29 cellular contexts compared by ENCODE assay signal in genomic region chr3:8617921-8618320, GRCh38. TPM values are rescaled to one million over a fixed set of nuclear protein-coding genes. Genes with fewer than 3 reads are reported as not detected.
"Had no signal": no experiment of that assay in that cellular context is flagged by ENCODE, and none has a peak within 500 bp of the region (broad histone marks: within the 10 kb centered on the region; RNA-seq: fewer than 3 reads in every experiment).

No MANE protein-coding gene starts in this region.

- H3K9me3 ChIP-seq: gastrocnemius medialis had no signal

- H3K27me3 ChIP-seq: cardiac muscle cell, esophagus muscularis mucosa, foreskin keratinocyte, gastrocnemius medialis, heart left ventricle had no signal

- DNase-seq: activated B cell treated with CpG ODN at 0.5 μM for 24 hours; activated CD4-positive, alpha-beta T cell treated with anti-CD3 and anti-CD28 coated beads for 48 hours; activated CD4-positive, alpha-beta T cell treated with anti-CD3 and anti-CD28 coated beads, Interleukin-2, amount 50 U/mL, for 1 hour; activated CD4-positive, alpha-beta T cell treated with anti-CD3 and anti-CD28 coated beads, Interleukin-2, amount 50 U/mL, for 48 hours; activated CD8-positive, alpha-beta memory T cell treated with anti-CD3 and anti-CD28 coated beads for 24 hours; activated CD8-positive, alpha-beta T cell treated with anti-CD3 and anti-CD28 coated beads for 36 hours; activated gamma-delta T cell; activated naive CD4-positive, alpha-beta T cell treated with anti-CD3 and anti-CD28 coated beads, Interleukin-2, amount 50 U/mL, for 16 hours; activated naive CD4-positive, alpha-beta T cell treated with Interleukin-2 at 50 U/mL for 16 hours; activated T-cell treated with anti-CD3 and anti-CD28 coated beads, Interleukin-2, amount 50 U/mL, for 4 hours; amniotic stem cell; anterior cingulate cortex; effector CD4-positive, alpha-beta T cell; effector memory CD8-positive, alpha-beta T cell; erythroblast; foreskin keratinocyte; gastrocnemius medialis; glutamatergic neuron; heart left ventricle; T-helper 1 cell; T-helper 17 cell; T1000; WERI-Rb-1 had no signal

- H3K27ac ChIP-seq: cardiac muscle cell, coronary artery, esophagus muscularis mucosa, foreskin keratinocyte, gastrocnemius medialis, heart left ventricle, WERI-Rb-1 had no signal

- H3K36me3 ChIP-seq: cardiac muscle cell, esophagus muscularis mucosa, gastrocnemius medialis, heart left ventricle, WERI-Rb-1 had no signal

- H3K4me3 ChIP-seq: cardiac muscle cell, coronary artery, esophagus muscularis mucosa, gastrocnemius medialis, heart left ventricle had no signal

- ATAC-seq: activated CD4-positive, CD25-positive, alpha-beta regulatory T cell treated with anti-CD3 and anti-CD28 coated beads, Interleukin-2, amount 50 U/mL, for 24 hours; activated CD8-positive, alpha-beta T cell treated with anti-CD3 and anti-CD28 coated beads for 36 hours; activated T-cell treated with anti-CD3 and anti-CD28 coated beads, Interleukin-2, amount 50 U/mL, for 4 hours; activated T-helper 17 cell treated with anti-CD3 and anti-CD28 coated beads, Interleukin-2, amount 50 U/mL, for 72 hours; effector memory CD8-positive, alpha-beta T cell; foreskin keratinocyte; gastrocnemius medialis; T-helper 17 cell had no signal

- FAIRE-seq: astrocyte had no signal

RNA-seq across cellular contexts. Expression of gene SSUH2, which starts 26.7 kb away (rescaled TPM):
- total RNA-seq: activated B cell treated with CpG ODN at 0.5 μM for 24 hours; activated T-cell treated with anti-CD3 and anti-CD28 coated beads, Interleukin-2, amount 50 U/mL, for 4 hours; astrocyte; T-helper 17 cell had no signal
- polyA plus RNA-seq: cardiac muscle cell had no signal
